15 cellular contexts compared by ENCODE assay signal in the genomic region with DNA sequence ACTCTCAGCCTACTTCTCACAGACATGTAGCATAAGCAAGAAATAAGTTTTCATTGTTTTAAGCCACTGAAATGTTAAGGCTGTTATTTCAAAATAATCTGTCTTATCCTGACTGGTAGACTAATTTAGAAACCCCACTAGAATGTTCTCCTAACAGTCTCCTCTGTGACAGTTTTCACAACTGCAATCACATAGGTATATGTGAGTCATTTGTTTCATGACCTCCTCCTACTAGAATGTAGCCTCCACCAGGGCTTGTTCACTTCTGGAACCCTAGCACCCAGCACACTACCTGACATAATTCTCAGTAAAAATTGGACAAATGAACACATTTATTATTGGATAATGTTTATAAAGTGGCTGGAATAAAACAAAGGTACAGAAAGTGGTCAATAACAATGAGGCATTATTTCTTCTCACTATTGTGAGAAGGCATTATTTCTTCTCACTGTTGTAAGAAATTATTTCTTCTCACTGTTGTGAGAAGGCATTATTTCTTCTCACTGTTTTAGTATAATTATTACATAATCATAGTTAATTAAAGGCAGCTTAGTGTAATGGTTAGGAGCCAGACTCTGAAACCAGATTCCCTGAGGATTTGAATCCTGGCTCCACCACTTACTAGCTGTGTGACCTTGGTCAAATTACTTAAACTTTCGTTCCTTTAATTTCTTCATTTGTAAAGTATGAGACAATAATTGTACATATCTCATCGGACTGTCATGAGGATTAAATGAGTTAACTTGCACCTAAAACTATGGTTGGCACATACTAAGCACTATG.
A peak's percentile ranks its signal among the peaks of the same experiment; 100 is the strongest.
DNase-seq lines count a peak whose midpoint lies in the region; ATAC-seq and TF ChIP-seq lines count a peak whose summit lies in the region.
"Had no signal": no experiment of that assay in that cellular context is flagged by ENCODE, and none has a peak within 500 bp of the region (broad histone marks: within the 10 kb centered on the region; RNA-seq: fewer than 3 reads in every experiment).

No MANE protein-coding gene starts in this region.

- H3K36me3 Mint-ChIP-seq in activated T-cell treated with anti-CD3 and anti-CD28 coated beads, Interleukin-2, amount 50 U/mL, for 24 hours (ENCODE audit: low read depth), result peaks cover 78% of the 10 kb centered on the region
- H3K36me3 Mint-ChIP-seq in type B pancreatic cell, result no peaks in the 10 kb centered on the region

- DNase-seq in activated T-cell treated with anti-CD3 and anti-CD28 coated beads, Interleukin-2, amount 50 U/mL, for 24 hours, result no peak
- DNase-seq in activated T-cell treated with anti-CD3 and anti-CD28 coated beads, Interleukin-2, amount 50 U/mL, for 48 hours, result no peak
- DNase-seq in fibroblast of peridontal ligament (ENCODE audit: extremely low read depth), result peak; percentile 45
- DNase-seq in type B pancreatic cell (ENCODE audit: extremely low spot score, unreplicated experiment), result no peak
- DNase-seq in NCI-H1930 (lab: John Stamatoyannopoulos, UW), result no peak
- DNase-seq: activated CD4-positive, alpha-beta T cell treated with anti-CD3 and anti-CD28 coated beads, Interleukin-2, amount 50 U/mL, for 1 hour; foreskin melanocyte; immature natural killer cell; NCI-H1436; T-helper 17 cell had no signal

- no peak for TF ChIP-seq CTCF in type B pancreatic cell (conservative IDR thresholded peaks at IDR 0.05)

- H3K9me3 Mint-ChIP-seq in activated T-cell treated with anti-CD3 and anti-CD28 coated beads, Interleukin-2, amount 50 U/mL, for 24 hours, result peaks cover 23% of the 10 kb centered on the region
- H3K9me3 Mint-ChIP-seq in type B pancreatic cell, result no peaks in the 10 kb centered on the region

- H3K27ac Mint-ChIP-seq in activated T-cell treated with anti-CD3 and anti-CD28 coated beads, Interleukin-2, amount 50 U/mL, for 24 hours, result peak overlapping the region; percentile 91
- no peak overlapping the region for H3K27ac Mint-ChIP-seq in type B pancreatic cell
- H3K27ac Mint-ChIP-seq: IgD-negative memory B cell, immature natural killer cell, T-helper 17 cell had no signal

- peak; percentile 93 for ATAC-seq in GM21360 (IDR thresholded peaks at IDR 0.05; ENCODE audit: unreplicated experiment)
- peak; percentile 53 for ATAC-seq in HG03520 (IDR thresholded peaks at IDR 0.05; ENCODE audit: unreplicated experiment)
- ATAC-seq in GM21423 (IDR thresholded peaks at IDR 0.05; ENCODE audit: unreplicated experiment), result no peak
- ATAC-seq: Panc1, T-helper 17 cell had no signal

- H3K4me1 Mint-ChIP-seq in activated T-cell treated with anti-CD3 and anti-CD28 coated beads, Interleukin-2, amount 50 U/mL, for 24 hours (ENCODE audit: low read depth), result peaks cover 49% of the 10 kb centered on the region
- H3K4me1 Mint-ChIP-seq in type B pancreatic cell (ENCODE audit: unreplicated experiment), result peaks cover 13% of the 10 kb centered on the region

- H3K27me3 Mint-ChIP-seq in activated T-cell treated with anti-CD3 and anti-CD28 coated beads, Interleukin-2, amount 50 U/mL, for 24 hours, result no peaks in the 10 kb centered on the region
- no peaks in the 10 kb centered on the region for H3K27me3 Mint-ChIP-seq in type B pancreatic cell
- H3K27me3 Mint-ChIP-seq: IgD-negative memory B cell, T-helper 17 cell had no signal

- no peak overlapping the region for H3K4me3 Mint-ChIP-seq in activated T-cell treated with anti-CD3 and anti-CD28 coated beads, Interleukin-2, amount 50 U/mL, for 24 hours
- H3K4me3 Mint-ChIP-seq in type B pancreatic cell, result no peak overlapping the region
- H3K4me3 Mint-ChIP-seq: immature natural killer cell, T-helper 17 cell had no signal
